ENCODE assay signal across 16 cellular contexts in genomic region chr11:92298238-92298565, GRCh38.
A peak's percentile ranks its signal among the peaks of the same experiment; 100 is the strongest.
DNase-seq lines count a peak whose midpoint lies in the region; ATAC-seq and TF ChIP-seq lines count a peak whose summit lies in the region.
"Had no signal": no experiment of that assay in that cellular context is flagged by ENCODE, and none has a peak within 500 bp of the region (broad histone marks: within the 10 kb centered on the region; RNA-seq: fewer than 3 reads in every experiment).

No MANE protein-coding gene starts in this region.

- H3K4me1 Mint-ChIP-seq in nephron progenitor cell = peaks cover 54% of the 10 kb centered on the region
- H3K4me1 Mint-ChIP-seq: B cell had no signal

- H3K36me3 Mint-ChIP-seq in nephron progenitor cell (ENCODE audit: low read depth) = peaks cover 20% of the 10 kb centered on the region

- no peak overlapping the region for H3K4me3 ChIP-seq in skeletal muscle cell (ENCODE audit: low read depth, low read length)
- H3K4me3 ChIP-seq in hepatocyte = no peak overlapping the region

- no peaks in the 10 kb centered on the region for H3K9me2 ChIP-seq in hepatocyte (replicated peaks; ENCODE audit: insufficient read depth)

- no peaks in the 10 kb centered on the region for H3K27me3 Mint-ChIP-seq in nephron progenitor cell (ENCODE audit: low read depth, poor library complexity)
- H3K27me3 Mint-ChIP-seq: B cell; CD4-positive, alpha-beta T cell had no signal

- H3K27me3 ChIP-seq in hepatocyte = no peaks in the 10 kb centered on the region

- H3K4me1 ChIP-seq in hepatocyte (ENCODE audit: insufficient read depth) = peaks cover 16% of the 10 kb centered on the region

- no peak overlapping the region for H3K27ac ChIP-seq in hepatocyte

- H3K27ac Mint-ChIP-seq in nephron progenitor cell = peak overlapping the region; percentile 92
- H3K27ac Mint-ChIP-seq: B cell; CD4-positive, alpha-beta T cell; H9 had no signal

- no peak for TF ChIP-seq CTCF in nephron progenitor cell (IDR thresholded peaks at IDR 0.05)
- no peak for TF ChIP-seq CTCF in hepatocyte (IDR thresholded peaks at IDR 0.05; ENCODE audit: poor library complexity)

- H2AFZ ChIP-seq in hepatocyte = no peak overlapping the region

- no peaks in the 10 kb centered on the region for H3K79me2 ChIP-seq in hepatocyte

- H3K36me3 ChIP-seq in hepatocyte (replicated peaks; ENCODE audit: insufficient read depth, low read depth) = no peaks in the 10 kb centered on the region

- no peak for ATAC-seq in GM19467 (IDR thresholded peaks at IDR 0.05; ENCODE audit: unreplicated experiment)
- ATAC-seq in HG02642 (IDR thresholded peaks at IDR 0.05; ENCODE audit: poor library complexity, unreplicated experiment) = no peak

- no peak overlapping the region for H3K4me2 ChIP-seq in hepatocyte

- no peak overlapping the region for H3K4me3 Mint-ChIP-seq in nephron progenitor cell
- H3K4me3 Mint-ChIP-seq: B cell; CD4-positive, alpha-beta T cell; H9 had no signal

- H3K9me3 Mint-ChIP-seq in nephron progenitor cell = no peaks in the 10 kb centered on the region
- H3K9me3 Mint-ChIP-seq: H9 had no signal

- no peaks in the 10 kb centered on the region for H4K20me1 ChIP-seq in hepatocyte (ENCODE audit: insufficient read depth, poor library complexity, severe bottlenecking)

- peak; percentile 40 to 87 for DNase-seq in NCI-H187 (lab: John Stamatoyannopoulos, UW)
- peak; percentile 51 for DNase-seq in NCI-H69 (lab: John Stamatoyannopoulos, UW)
- DNase-seq in nephron progenitor cell = no peak
- peak; percentile 54 for DNase-seq in skeletal muscle cell (ENCODE audit: low read depth)
- DNase-seq in AML-193 (lab: John Stamatoyannopoulos, UW) = no peak
- DNase-seq in hepatocyte (ENCODE audit: low spot score) = no peak
- DNase-seq: ACHN; C1 segment of cervical spinal cord; Calu3; CD4-positive, alpha-beta T cell; DMS 273 treated with DMSO at 0.1 percent for 48 hours; GOT3; H9 had no signal

- no peaks in the 10 kb centered on the region for H3K9me3 ChIP-seq in hepatocyte (ENCODE audit: low read depth)

Comparison
In these comparisons a context has a peak if more than half of its experiments do, and no peak if none do; other contexts are left out.
1. DNase-seq: peak in NCI-H187 (2 of 2), NCI-H69 (single experiment) and skeletal muscle cell (single experiment); none in nephron progenitor cell (single experiment), AML-193 (0 of 2) and hepatocyte (single experiment).